ENCODE assay signal across 11 cellular contexts in the genomic region with DNA sequence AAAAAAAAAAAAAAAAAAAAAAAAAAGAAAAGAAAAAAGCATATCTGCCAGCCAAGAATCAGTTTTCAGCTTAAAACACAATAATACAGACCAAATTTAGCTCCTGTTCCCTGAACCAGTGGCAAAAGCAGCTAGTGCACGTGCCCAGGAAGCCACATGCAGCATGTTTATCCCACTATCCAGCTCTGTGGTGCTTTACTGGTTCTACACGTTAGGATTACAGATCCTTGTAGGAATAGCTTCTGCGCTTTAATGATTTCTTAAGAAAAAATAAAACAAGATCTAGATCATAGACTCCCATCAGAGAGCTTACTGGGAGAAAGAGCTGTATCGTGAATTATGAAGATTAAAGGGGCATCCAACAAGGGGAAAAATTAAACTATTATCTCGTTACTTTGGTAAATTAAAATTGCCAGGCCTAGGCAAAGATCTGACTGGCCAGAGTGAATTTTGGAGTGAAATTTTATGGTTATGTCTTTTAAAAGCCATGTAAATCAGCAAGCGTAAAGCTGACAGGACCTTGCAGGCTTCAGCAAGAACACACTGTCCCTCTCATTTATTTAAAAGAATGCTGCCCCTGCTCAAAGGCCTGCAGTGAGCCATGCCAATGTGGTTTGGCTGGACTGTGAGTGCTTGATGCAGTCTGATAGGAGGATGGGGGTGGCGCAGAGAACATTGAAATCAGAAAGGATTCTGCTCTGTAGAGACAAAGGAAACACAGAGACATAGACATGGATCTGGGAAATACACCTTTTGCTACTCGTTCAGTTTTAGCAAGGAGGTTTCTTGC.
DNase-seq lines count a peak whose midpoint lies in the region; ATAC-seq and TF ChIP-seq lines count a peak whose summit lies in the region.
"Had no signal": no experiment of that assay in that cellular context is flagged by ENCODE, and none has a peak within 500 bp of the region (broad histone marks: within the 10 kb centered on the region; RNA-seq: fewer than 3 reads in every experiment).

No MANE protein-coding gene starts in this region.

- TF ChIP-seq RAD21 in SK-N-SH (IDR thresholded peaks at IDR 0.05; ENCODE audit: low read length), result no peak

- H3K36me3 Mint-ChIP-seq in osteocyte (ENCODE audit: unreplicated experiment), result no peaks in the 10 kb centered on the region
- no peaks in the 10 kb centered on the region for H3K36me3 Mint-ChIP-seq in activated naive CD4-positive, alpha-beta T cell treated with anti-CD3 and anti-CD28 coated beads for 36 hours (ENCODE audit: low read depth)

- DNase-seq in astrocyte of the hippocampus (ENCODE audit: low read depth, low spot score) (peak; percentile 92), heart left ventricle (peak in 3 of 5 donors; percentile 42 to 78 (median 55)), nucleus accumbens (lab: John Stamatoyannopoulos, UW) (peak in 52 of 56 donors; percentile 27 to 95 (median 77)), tibial nerve (ENCODE audit: low spot score in 2 of 2) (peak; percentile 36 to 68), SK-N-SH (no peak), DMS53 treated with DMSO at 0.1 percent for 48 hours (lab: John Stamatoyannopoulos, UW; ENCODE audit: unreplicated experiment) (no peak), osteocyte (ENCODE audit: extremely low spot score, unreplicated experiment) (no peak)
- no peak for DNase-seq in activated naive CD4-positive, alpha-beta T cell treated with anti-CD3 and anti-CD28 coated beads for 36 hours
- DNase-seq: dermis blood vessel endothelial cell, T-helper 17 cell had no signal

- peaks cover 5% of the 10 kb centered on the region for H3K27me3 Mint-ChIP-seq in osteocyte (ENCODE audit: unreplicated experiment)
- H3K27me3 Mint-ChIP-seq in activated naive CD4-positive, alpha-beta T cell treated with anti-CD3 and anti-CD28 coated beads for 36 hours (ENCODE audit: low read depth), result no peaks in the 10 kb centered on the region

- no peaks in the 10 kb centered on the region for H3K79me2 ChIP-seq in SK-N-SH (ENCODE audit: insufficient read depth)

- H3K4me1 ChIP-seq in heart left ventricle (peaks cover 0 to 23% (median 0%) of the 10 kb centered on the region in 12 donors), tibial nerve (peaks cover 0 to 22% (median 4%) of the 10 kb centered on the region in 4 donors), SK-N-SH (ENCODE audit: control insufficient read depth in 1 of 2, insufficient read depth in 2 of 2, low read depth in 1 of 2, low read length in 1 of 2) (peaks cover 0 to 13% of the 10 kb centered on the region in 2 experiments; a peak in 2 of 4 replicates)

- no peak overlapping the region for H3K4me2 ChIP-seq in SK-N-SH
- H3K4me2 ChIP-seq: KMS-11 had no signal

- POLR2A ChIA-PET in SK-N-SH (lab: Yijun Ruan, JAX), result no interaction called here

- no peaks in the 10 kb centered on the region for H3K9me2 ChIP-seq in SK-N-SH

- H3K36me3 ChIP-seq in heart left ventricle (no peaks in the 10 kb centered on the region), tibial nerve (no peaks in the 10 kb centered on the region), SK-N-SH (replicated peaks in 1 of 2; ENCODE audit: control insufficient read depth in 1 of 2, insufficient read depth in 2 of 2, low read length in 1 of 2) (no peaks in the 10 kb centered on the region)

- intact Hi-C loops in heart left ventricle (cut with DNase I), result no loop called here
- intact Hi-C loops in activated naive CD4-positive, alpha-beta T cell treated with anti-CD3 and anti-CD28 coated beads for 36 hours (cut with micrococcal nuclease), result no loop called here

- CTCF ChIA-PET in SK-N-SH (lab: Yijun Ruan, JAX), result interaction anchor here (0.6 to 0.9 kb wide), 2 partner anchors 19 to 237 kb away, joined by 3 to 5 read pairs; no protein-coding TSS in a partner anchor
- CTCF ChIA-PET in activated naive CD4-positive, alpha-beta T cell treated with anti-CD3 and anti-CD28 coated beads for 36 hours (lab: Charles Lee), result interaction anchor here (0.6 kb wide), 1 partner anchor 20 kb away, joined by 3 read pairs; no protein-coding TSS in a partner anchor

- TF ChIP-seq CTCF in heart left ventricle (IDR thresholded peaks at IDR 0.05) (no peak), tibial nerve (IDR thresholded peaks at IDR 0.05) (no peak), SK-N-SH (IDR thresholded peaks at IDR 0.05) (no peak), osteocyte (IDR thresholded peaks at IDR 0.05) (no peak)

- ATAC-seq in heart left ventricle, result peak; percentile 94 to 97 (median 96)
- ATAC-seq: T-helper 17 cell had no signal

- no peak for TF ChIP-seq POLR2A in heart left ventricle (IDR thresholded peaks at IDR 0.05)
- TF ChIP-seq POLR2A in tibial nerve (IDR thresholded peaks at IDR 0.05), result no peak

- WGBS in heart left ventricle, 4 donors, result 70 to 87% (median 77%) methylated on average over 8 of the region's 8 CpGs
- WGBS in tibial nerve, 2 donors, result 44 to 54% methylated on average over 8 of the region's 8 CpGs
- WGBS in SK-N-SH (ENCODE audit: low lambda C conversion rate), result 73% methylated on average over 8 of the region's 8 CpGs

- no peak overlapping the region for H3K4me3 Mint-ChIP-seq in osteocyte (ENCODE audit: unreplicated experiment)
- H3K4me3 Mint-ChIP-seq in activated naive CD4-positive, alpha-beta T cell treated with anti-CD3 and anti-CD28 coated beads for 36 hours, result no peak overlapping the region
- H3K4me3 Mint-ChIP-seq: T-helper 17 cell had no signal

- H3K9me3 Mint-ChIP-seq in osteocyte (ENCODE audit: unreplicated experiment), result no peaks in the 10 kb centered on the region
- no peaks in the 10 kb centered on the region for H3K9me3 Mint-ChIP-seq in activated naive CD4-positive, alpha-beta T cell treated with anti-CD3 and anti-CD28 coated beads for 36 hours

- TF ChIP-seq EP300 in tibial nerve (IDR thresholded peaks at IDR 0.05) (peak in 1 of 2 donors; percentile 86), SK-N-SH (IDR thresholded peaks at IDR 0.05; ENCODE audit: borderline replicate concordance in 1 of 2, low read depth in 1 of 2, low read length in 1 of 2) (no peak)

- H3K27ac ChIP-seq in heart left ventricle (peak overlapping the region in 11 of 12 donors; percentile 30 to 84 (median 59)), tibial nerve (peak overlapping the region; percentile 61 to 90 (median 86)), SK-N-SH (ENCODE audit: low read depth in 2 of 2, low read length in 1 of 2) (no peak overlapping the region; a peak in 1 of 4 replicates)
- H3K27ac ChIP-seq: KMS-11 had no signal

- H3K9me3 ChIP-seq in heart left ventricle, result no peaks in the 10 kb centered on the region
- no peaks in the 10 kb centered on the region for H3K9me3 ChIP-seq in tibial nerve
- no peaks in the 10 kb centered on the region for H3K9me3 ChIP-seq in SK-N-SH

- H4K20me1 ChIP-seq in SK-N-SH (ENCODE audit: insufficient read depth), result no peaks in the 10 kb centered on the region

- peaks cover 5% of the 10 kb centered on the region for H3K4me1 Mint-ChIP-seq in osteocyte (ENCODE audit: unreplicated experiment)
- no peaks in the 10 kb centered on the region for H3K4me1 Mint-ChIP-seq in activated naive CD4-positive, alpha-beta T cell treated with anti-CD3 and anti-CD28 coated beads for 36 hours (ENCODE audit: low read depth)
- H3K4me1 Mint-ChIP-seq: T-helper 17 cell had no signal

- H2AFZ ChIP-seq in SK-N-SH (ENCODE audit: low read depth), result no peak overlapping the region

- no peaks in the 10 kb centered on the region for H3F3A ChIP-seq in SK-N-SH (replicated peaks; ENCODE audit: insufficient read depth)

- H3K27ac Mint-ChIP-seq in osteocyte (ENCODE audit: unreplicated experiment), result no peak overlapping the region
- no peak overlapping the region for H3K27ac Mint-ChIP-seq in activated naive CD4-positive, alpha-beta T cell treated with anti-CD3 and anti-CD28 coated beads for 36 hours
- H3K27ac Mint-ChIP-seq: T-helper 17 cell had no signal

- peak overlapping the region in 1 of 12 donors; percentile 33 for H3K4me3 ChIP-seq in heart left ventricle
- H3K4me3 ChIP-seq in tibial nerve, result peak overlapping the region in 1 of 4 donors; percentile 3
- no peak overlapping the region for H3K4me3 ChIP-seq in SK-N-SH (ENCODE audit: low read depth in 2 of 2, low read length in 1 of 2)

- no peak overlapping the region for H3K9ac ChIP-seq in SK-N-SH
- H3K9ac ChIP-seq: KMS-11 had no signal

- H3K27me3 ChIP-seq in heart left ventricle (no peaks in the 10 kb centered on the region), tibial nerve (no peaks in the 10 kb centered on the region), SK-N-SH (ENCODE audit: insufficient read depth) (no peaks in the 10 kb centered on the region)

TF ChIP-seq in SK-N-SH, 30 proteins besides CTCF, POLR2A, EP300 and RAD21:
- no peak for TF ChIP-seq TAF1 (IDR thresholded peaks at IDR 0.05; ENCODE audit: borderline replicate concordance, low read depth, low read length)
TF ChIP-seq in SK-N-SH: peak in this region for 0.

Comparison
In these comparisons a context has a peak if more than half of its experiments do, and no peak if none do; other contexts are left out.
1. DNase-seq: peak in astrocyte of the hippocampus (single experiment), heart left ventricle (3 of 5), nucleus accumbens (52 of 56) and tibial nerve (2 of 2); none in SK-N-SH (single experiment), DMS53 treated with DMSO at 0.1 percent for 48 hours (single experiment), osteocyte (single experiment) and activated naive CD4-positive, alpha-beta T cell treated with anti-CD3 and anti-CD28 coated beads for 36 hours (single experiment).
2. H3K27ac ChIP-seq: peak in heart left ventricle (11 of 12) and tibial nerve (4 of 4); none in SK-N-SH (0 of 2).